ENCODE assay signal across 1 cellular context in genomic region chr6:17292600-17293133, GRCh38.
TF ChIP-seq lines count a peak whose summit lies in the region.

No MANE protein-coding gene starts in this region.

TF ChIP-seq in K562, 482 proteins besides CTCF, POLR2A, EP300 and RAD21 (continued from another document):
- TF ChIP-seq, protein P1, sequence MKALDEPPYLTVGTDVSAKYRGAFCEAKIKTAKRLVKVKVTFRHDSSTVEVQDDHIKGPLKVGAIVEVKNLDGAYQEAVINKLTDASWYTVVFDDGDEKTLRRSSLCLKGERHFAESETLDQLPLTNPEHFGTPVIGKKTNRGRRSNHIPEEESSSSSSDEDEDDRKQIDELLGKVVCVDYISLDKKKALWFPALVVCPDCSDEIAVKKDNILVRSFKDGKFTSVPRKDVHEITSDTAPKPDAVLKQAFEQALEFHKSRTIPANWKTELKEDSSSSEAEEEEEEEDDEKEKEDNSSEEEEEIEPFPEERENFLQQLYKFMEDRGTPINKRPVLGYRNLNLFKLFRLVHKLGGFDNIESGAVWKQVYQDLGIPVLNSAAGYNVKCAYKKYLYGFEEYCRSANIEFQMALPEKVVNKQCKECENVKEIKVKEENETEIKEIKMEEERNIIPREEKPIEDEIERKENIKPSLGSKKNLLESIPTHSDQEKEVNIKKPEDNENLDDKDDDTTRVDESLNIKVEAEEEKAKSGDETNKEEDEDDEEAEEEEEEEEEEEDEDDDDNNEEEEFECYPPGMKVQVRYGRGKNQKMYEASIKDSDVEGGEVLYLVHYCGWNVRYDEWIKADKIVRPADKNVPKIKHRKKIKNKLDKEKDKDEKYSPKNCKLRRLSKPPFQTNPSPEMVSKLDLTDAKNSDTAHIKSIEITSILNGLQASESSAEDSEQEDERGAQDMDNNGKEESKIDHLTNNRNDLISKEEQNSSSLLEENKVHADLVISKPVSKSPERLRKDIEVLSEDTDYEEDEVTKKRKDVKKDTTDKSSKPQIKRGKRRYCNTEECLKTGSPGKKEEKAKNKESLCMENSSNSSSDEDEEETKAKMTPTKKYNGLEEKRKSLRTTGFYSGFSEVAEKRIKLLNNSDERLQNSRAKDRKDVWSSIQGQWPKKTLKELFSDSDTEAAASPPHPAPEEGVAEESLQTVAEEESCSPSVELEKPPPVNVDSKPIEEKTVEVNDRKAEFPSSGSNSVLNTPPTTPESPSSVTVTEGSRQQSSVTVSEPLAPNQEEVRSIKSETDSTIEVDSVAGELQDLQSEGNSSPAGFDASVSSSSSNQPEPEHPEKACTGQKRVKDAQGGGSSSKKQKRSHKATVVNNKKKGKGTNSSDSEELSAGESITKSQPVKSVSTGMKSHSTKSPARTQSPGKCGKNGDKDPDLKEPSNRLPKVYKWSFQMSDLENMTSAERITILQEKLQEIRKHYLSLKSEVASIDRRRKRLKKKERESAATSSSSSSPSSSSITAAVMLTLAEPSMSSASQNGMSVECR (CRISPR knock-in tag; IDR thresholded peaks at IDR 0.05) = no peak
- peak; percentile 42 for TF ChIP-seq MAFG (tag; conservative IDR thresholded peaks at IDR 0.05)
- TF ChIP-seq MAFK (IDR thresholded peaks at IDR 0.05; ENCODE audit: low read length) = peak; percentile 55; the same call in 1 of the 2 replicates
- peak; percentile 64 for TF ChIP-seq ZNF316 (IDR thresholded peaks at IDR 0.05)
- no peak for TF ChIP-seq POLR3A (IDR thresholded peaks at IDR 0.05; ENCODE audit: borderline replicate concordance, extremely low read depth, insufficient read depth, insufficient read length)
